ENCODE assay signal across 8 cellular contexts in the genomic region with DNA sequence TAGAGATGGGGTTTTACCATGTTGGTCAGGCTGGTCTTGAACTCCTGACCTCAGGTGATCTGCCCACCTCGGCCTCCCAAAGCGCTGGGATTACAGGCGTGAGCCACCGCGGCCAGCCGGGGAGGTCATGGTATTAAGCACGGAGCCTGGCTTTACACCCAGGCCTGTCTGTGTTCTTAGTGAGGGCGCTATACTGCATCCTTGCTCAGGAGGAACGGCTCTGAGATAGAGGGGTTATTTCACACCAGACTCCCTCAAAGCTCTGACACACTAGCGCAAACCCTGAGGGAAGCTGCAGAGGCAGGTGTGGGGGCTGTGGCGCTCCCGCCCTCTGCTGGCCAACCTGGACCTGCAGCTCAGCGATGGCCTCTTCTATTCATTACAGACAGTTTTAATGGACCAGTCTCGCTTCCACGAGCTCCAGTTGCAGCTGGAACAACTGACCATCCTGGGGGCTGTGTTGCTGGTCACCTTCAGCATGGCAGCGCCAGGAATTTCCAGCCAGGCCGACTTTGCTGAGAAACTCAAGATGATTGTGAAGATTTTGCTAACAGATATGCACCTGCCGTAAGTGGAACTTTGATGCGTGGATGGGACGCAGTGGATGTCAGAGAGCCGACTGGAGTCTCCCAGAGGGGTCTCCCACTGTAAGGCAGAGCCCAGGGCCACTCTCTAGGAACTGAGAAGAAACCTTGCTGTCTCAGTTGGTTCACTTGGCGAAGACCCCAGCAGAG. TPM values are rescaled to one million over a fixed set of nuclear protein-coding genes. Genes with fewer than 3 reads are reported as not detected.
DNase-seq lines count a peak whose midpoint lies in the region; ATAC-seq and TF ChIP-seq lines count a peak whose summit lies in the region.

No MANE protein-coding gene starts in this region.

- peaks cover 4% of the 10 kb centered on the region for H3K4me1 ChIP-seq in mucosa of descending colon (ENCODE audit: low read depth)

- no peaks in the 10 kb centered on the region for H3K36me3 ChIP-seq in mucosa of descending colon (ENCODE audit: low read depth)

- H3K4me1 Mint-ChIP-seq in activated CD8-positive, alpha-beta memory T cell treated with anti-CD3 and anti-CD28 coated beads, Interleukin-2, amount 10 ng/mL, durations not matched to agents 7 days and 5 days, result peaks cover 32% of the 10 kb centered on the region
- peaks cover 12% of the 10 kb centered on the region for H3K4me1 Mint-ChIP-seq in endothelial cell (ENCODE audit: unreplicated experiment)

- DNase-seq in DMS79 treated with DMSO at 0.1 percent for 48 hours (lab: John Stamatoyannopoulos, UW), result peak; percentile 25
- no peak for DNase-seq in DMS79 (lab: John Stamatoyannopoulos, UW)
- peak; percentile 47 to 69 for DNase-seq in NOMO-1 (lab: John Stamatoyannopoulos, UW; ENCODE audit: unreplicated experiment in 2 of 2)
- DNase-seq in activated CD8-positive, alpha-beta memory T cell treated with anti-CD3 and anti-CD28 coated beads, Interleukin-2, amount 10 ng/mL, durations not matched to agents 7 days and 5 days, result peak; percentile 77
- DNase-seq in endothelial cell (ENCODE audit: low spot score), result peak; percentile 77
- DNase-seq in mucosa of descending colon, result peak; percentile 69 to 85 (median 83)
- DNase-seq in stimulated activated CD8-positive, alpha-beta memory T cell treated with anti-CD3 and anti-CD28 coated beads, Interleukin-4, amount 100 ng/mL, for 4 hours (ENCODE audit: low read depth in 2 of 2, low spot score in 1 of 2), result peak; percentile 35 to 41

- ATAC-seq in HG03342 (IDR thresholded peaks at IDR 0.05; ENCODE audit: unreplicated experiment) (peak; percentile 42), mucosa of descending colon (peak; percentile 70)
- ATAC-seq in activated CD8-positive, alpha-beta memory T cell treated with anti-CD3 and anti-CD28 coated beads, Interleukin-2, amount 10 ng/mL, durations not matched to agents 7 days and 5 days, result peak; percentile 84

- no peak overlapping the region for H3K4me3 Mint-ChIP-seq in activated CD8-positive, alpha-beta memory T cell treated with anti-CD3 and anti-CD28 coated beads, Interleukin-2, amount 10 ng/mL, durations not matched to agents 7 days and 5 days
- H3K4me3 Mint-ChIP-seq in endothelial cell (ENCODE audit: unreplicated experiment), result no peak overlapping the region

- no peaks in the 10 kb centered on the region for H3K27me3 Mint-ChIP-seq in activated CD8-positive, alpha-beta memory T cell treated with anti-CD3 and anti-CD28 coated beads, Interleukin-2, amount 10 ng/mL, durations not matched to agents 7 days and 5 days
- H3K27me3 Mint-ChIP-seq in endothelial cell (ENCODE audit: unreplicated experiment), result peaks cover 2% of the 10 kb centered on the region

- intact Hi-C loops in mucosa of descending colon (cut with DNase I, micrococcal nuclease), result loop anchor here (5.0 kb wide), 1 partner anchor 103 kb away; no protein-coding TSS in a partner anchor

- H3K4me3 ChIP-seq in mucosa of descending colon, result no peak overlapping the region

- no peak overlapping the region for H3K27ac Mint-ChIP-seq in activated CD8-positive, alpha-beta memory T cell treated with anti-CD3 and anti-CD28 coated beads, Interleukin-2, amount 10 ng/mL, durations not matched to agents 7 days and 5 days
- no peak overlapping the region for H3K27ac Mint-ChIP-seq in endothelial cell (ENCODE audit: unreplicated experiment)

- H3K9me3 Mint-ChIP-seq in activated CD8-positive, alpha-beta memory T cell treated with anti-CD3 and anti-CD28 coated beads, Interleukin-2, amount 10 ng/mL, durations not matched to agents 7 days and 5 days (ENCODE audit: low read depth), result no peaks in the 10 kb centered on the region
- H3K9me3 Mint-ChIP-seq in endothelial cell (ENCODE audit: unreplicated experiment), result no peaks in the 10 kb centered on the region

- H3K9me3 ChIP-seq in mucosa of descending colon, result no peaks in the 10 kb centered on the region

- peaks cover 25% of the 10 kb centered on the region for H3K36me3 Mint-ChIP-seq in activated CD8-positive, alpha-beta memory T cell treated with anti-CD3 and anti-CD28 coated beads, Interleukin-2, amount 10 ng/mL, durations not matched to agents 7 days and 5 days
- peaks cover 15% of the 10 kb centered on the region for H3K36me3 Mint-ChIP-seq in endothelial cell (ENCODE audit: low read depth, unreplicated experiment)

- CTCF ChIA-PET in activated CD8-positive, alpha-beta memory T cell treated with anti-CD3 and anti-CD28 coated beads, Interleukin-2, amount 10 ng/mL, durations not matched to agents 7 days and 5 days (lab: Charles Lee), result interaction anchor here (0.7 to 4.2 kb wide), 48 partner anchors 9 to 265 kb away, joined by 3 to 70 read pairs (median 5); partner anchors contain the start of gene DEPDC7

- TF ChIP-seq CTCF in endothelial cell (IDR thresholded peaks at IDR 0.05; ENCODE audit: unreplicated experiment) (peak; percentile 70), mucosa of descending colon (IDR thresholded peaks at IDR 0.05) (peak; percentile 79)

RNA-seq across cellular contexts. Expression of gene TCP11L1, which starts 26.2 kb away (rescaled TPM):
- total RNA-seq in activated CD8-positive, alpha-beta memory T cell treated with anti-CD3 and anti-CD28 coated beads, Interleukin-2, amount 10 ng/mL, durations not matched to agents 7 days and 5 days, result 10 to 100 TPM; 19.1 to 20.9 TPM
- total RNA-seq in endothelial cell (ENCODE audit: unreplicated experiment) (26.2 TPM), mucosa of descending colon (10 to 100 TPM; 24.8 to 51.6 (median 31.3) TPM)

RNA-seq across cellular contexts. Expression of gene DEPDC7, which starts 49.9 kb away (rescaled TPM):
- total RNA-seq in activated CD8-positive, alpha-beta memory T cell treated with anti-CD3 and anti-CD28 coated beads, Interleukin-2, amount 10 ng/mL, durations not matched to agents 7 days and 5 days, result 1 to 10 TPM; 1.6 to 2.3 TPM
- 0.74 TPM for total RNA-seq in endothelial cell (ENCODE audit: unreplicated experiment)
- 10 to 100 TPM in 1 of 3 donors, 1 to 10 TPM in 2; 7.4 to 10.7 (median 7.6) TPM for total RNA-seq in mucosa of descending colon
